Comparison of ENCODE assay signal across 8 cellular contexts in the genomic region with DNA sequence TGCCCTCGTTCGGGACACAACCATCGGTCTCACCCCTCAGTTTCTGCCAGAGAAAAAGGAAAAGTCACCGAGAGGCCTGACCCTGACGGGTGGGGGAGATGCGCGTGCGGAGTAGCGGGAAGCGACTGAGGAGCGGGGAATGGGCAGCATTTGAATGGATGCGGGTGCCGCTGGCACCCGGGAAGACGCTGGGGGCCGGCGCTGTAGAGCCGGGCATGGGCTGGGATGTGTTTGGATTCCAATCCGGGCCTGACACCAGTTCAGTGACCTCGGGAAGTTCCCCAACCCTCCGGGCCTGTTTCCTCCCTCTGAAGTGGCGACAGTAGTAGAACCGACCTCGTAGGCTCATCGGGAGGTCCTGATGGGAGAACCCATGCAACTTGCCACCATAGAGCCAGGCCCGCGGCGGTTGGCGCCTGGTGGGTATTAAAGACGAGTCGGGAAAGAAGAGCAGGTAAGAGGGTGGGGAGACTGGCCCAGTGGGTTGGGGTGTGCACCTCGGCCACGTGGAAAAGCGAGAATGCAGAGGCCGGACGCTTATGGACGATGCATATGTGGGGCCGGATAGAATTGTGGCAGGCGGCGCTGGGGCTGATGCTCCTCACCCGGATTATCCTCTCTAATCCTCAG. TPM values are rescaled to one million over a fixed set of nuclear protein-coding genes. Genes with fewer than 3 reads are reported as not detected.
DNase-seq lines count a peak whose midpoint lies in the region; ATAC-seq and TF ChIP-seq lines count a peak whose summit lies in the region.

No MANE protein-coding gene starts in this region.

- no peaks in the 10 kb centered on the region for H3K36me3 ChIP-seq in esophagus (ENCODE audit: control insufficient read depth in 2 of 2, insufficient read depth in 2 of 2, low read length in 1 of 2)
- no peaks in the 10 kb centered on the region for H3K36me3 ChIP-seq in testis (ENCODE audit: low read depth, missing control alignments)

- peak overlapping the region; percentile 98 for H3K4me3 Mint-ChIP-seq in activated CD4-positive, alpha-beta memory T cell treated with anti-CD3 and anti-CD28 coated beads for 36 hours
- H3K4me3 Mint-ChIP-seq in neural crest cell, result peak overlapping the region; percentile 99

- intact Hi-C loops in activated CD4-positive, alpha-beta memory T cell treated with anti-CD3 and anti-CD28 coated beads for 36 hours (cut with micrococcal nuclease), result loop anchor here (1.0 to 10.0 kb wide), 7 partner anchors 90 to 1992 kb away; partner anchors contain the start of genes CAPZA1, CSDE1, LRIF1 and LRIG2
- intact Hi-C loops in testis (cut with DNase I; ENCODE audit: low total_unique reads), result no loop called here

- H3K4me3 ChIP-seq in esophagus (ENCODE audit: low read depth in 1 of 2, low read length in 2 of 2) (peak overlapping the region; percentile 67 to 84), testis (peak overlapping the region; percentile 84 to 99)

- H3K9me3 ChIP-seq in esophagus (ENCODE audit: control insufficient read depth in 2 of 2, insufficient read depth in 1 of 2, low read depth in 1 of 2, low read length in 1 of 2) (no peaks in the 10 kb centered on the region), testis (no peaks in the 10 kb centered on the region)

- H3K27me3 ChIP-seq in esophagus (ENCODE audit: control insufficient read depth in 1 of 2, insufficient read depth in 2 of 2, low read length in 2 of 2) (no peaks in the 10 kb centered on the region), testis (no peaks in the 10 kb centered on the region)

- no peaks in the 10 kb centered on the region for H3K27me3 Mint-ChIP-seq in activated CD4-positive, alpha-beta memory T cell treated with anti-CD3 and anti-CD28 coated beads for 36 hours
- no peaks in the 10 kb centered on the region for H3K27me3 Mint-ChIP-seq in neural crest cell (ENCODE audit: low read depth)

- peaks cover 59% of the 10 kb centered on the region for H3K4me1 Mint-ChIP-seq in activated CD4-positive, alpha-beta memory T cell treated with anti-CD3 and anti-CD28 coated beads for 36 hours (ENCODE audit: low read depth)
- peaks cover 69% of the 10 kb centered on the region for H3K4me1 Mint-ChIP-seq in neural crest cell

- TF ChIP-seq CTCF in neural crest cell (conservative IDR thresholded peaks at IDR 0.05), result no peak
- no peak for TF ChIP-seq CTCF in testis (IDR thresholded peaks at IDR 0.05)

- peak overlapping the region; percentile 97 for H3K27ac Mint-ChIP-seq in activated CD4-positive, alpha-beta memory T cell treated with anti-CD3 and anti-CD28 coated beads for 36 hours
- H3K27ac Mint-ChIP-seq in neural crest cell (ENCODE audit: unreplicated experiment), result peak overlapping the region; percentile 97

- DNase-seq in activated CD4-positive, CD25-positive, alpha-beta regulatory T cell (lab: John Stamatoyannopoulos, UW), result peak in 3 of 4 experiments; percentile 15 to 48 (median 27)
- DNase-seq in activated CD4-positive, CD25-positive, alpha-beta regulatory T cell treated with anti-CD3 and anti-CD28 coated beads, Interleukin-2, amount 50 U/mL, for 72 hours, result no peak
- peak; percentile 57 for DNase-seq in activated CD4-positive, alpha-beta memory T cell treated with anti-CD3 and anti-CD28 coated beads for 36 hours
- DNase-seq in neural crest cell (ENCODE audit: low read depth, low spot score) (no peak), testis (peak; percentile 58)

- H3K4me1 ChIP-seq in esophagus (ENCODE audit: control insufficient read depth in 2 of 2, insufficient read depth in 2 of 2, low read length in 1 of 2) (peaks cover 0 to 2% of the 10 kb centered on the region in 2 donors), testis (peaks cover 23% of the 10 kb centered on the region)

- POLR2A ChIA-PET in activated CD4-positive, alpha-beta memory T cell treated with anti-CD3 and anti-CD28 coated beads for 36 hours (lab: Charles Lee), result interaction anchor here (0.9 to 1.8 kb wide), 11 partner anchors 11 to 338 kb away, joined by 3 to 9 read pairs (median 4); partner anchors contain the start of genes LRIG2 and MOV10

- no peaks in the 10 kb centered on the region for H3K9me3 Mint-ChIP-seq in activated CD4-positive, alpha-beta memory T cell treated with anti-CD3 and anti-CD28 coated beads for 36 hours
- H3K9me3 Mint-ChIP-seq in neural crest cell, result no peaks in the 10 kb centered on the region

- peak overlapping the region; percentile 86 to 94 for H3K27ac ChIP-seq in esophagus (ENCODE audit: low read depth in 2 of 2, low read length in 1 of 2)
- peak overlapping the region; percentile 75 to 93 for H3K27ac ChIP-seq in testis

- CTCF ChIA-PET in activated CD4-positive, alpha-beta memory T cell treated with anti-CD3 and anti-CD28 coated beads for 36 hours (lab: Charles Lee), result interaction anchor here (0.7 to 2.9 kb wide), 9 partner anchors 19 to 1759 kb away, joined by 3 to 26 read pairs (median 3); partner anchors contain the start of gene LRIG2

- no peak for TF ChIP-seq POLR2A in testis (IDR thresholded peaks at IDR 0.05)

- peaks cover 33% of the 10 kb centered on the region for H3K36me3 Mint-ChIP-seq in activated CD4-positive, alpha-beta memory T cell treated with anti-CD3 and anti-CD28 coated beads for 36 hours
- peaks cover 12% of the 10 kb centered on the region for H3K36me3 Mint-ChIP-seq in neural crest cell (ENCODE audit: low read depth)

- ATAC-seq in HG03439 (IDR thresholded peaks at IDR 0.05; ENCODE audit: unreplicated experiment) (peak; percentile 3), GM19351 (IDR thresholded peaks at IDR 0.05; ENCODE audit: unreplicated experiment) (no peak)

- 1 to 14% methylated on average over 40 to 41 of the region's 41 CpGs for WGBS in esophagus, 2 donors
- 1 to 2% methylated on average over 22 to 41 of the region's 41 CpGs for WGBS in testis, 2 donors

RNA-seq across cellular contexts. Expression of gene SLC16A1, which starts 0.6 kb away (rescaled TPM):
- 10 to 100 TPM; 48.7 to 53.3 TPM for total RNA-seq in activated CD4-positive, alpha-beta memory T cell treated with anti-CD3 and anti-CD28 coated beads for 36 hours
- polyA plus RNA-seq in esophagus (10 to 100 TPM in 1 of 2 donors, 1 to 10 TPM in 1; 7.4 to 13.0 TPM), testis (ENCODE audit: insufficient read depth, low read depth, low replicate concordance) (70.3 TPM)
- total RNA-seq in neural crest cell (113 and 130 TPM in 2 replicates), testis (100 to 1,000 TPM; 102 to 130 TPM)

Comparison
In these comparisons a context has a peak if more than half of its experiments do, and no peak if none do; other contexts are left out.
1. DNase-seq: peak in activated CD4-positive, CD25-positive, alpha-beta regulatory T cell (3 of 4), activated CD4-positive, alpha-beta memory T cell treated with anti-CD3 and anti-CD28 coated beads for 36 hours (single experiment) and testis (single experiment); none in activated CD4-positive, CD25-positive, alpha-beta regulatory T cell treated with anti-CD3 and anti-CD28 coated beads, Interleukin-2, amount 50 U/mL, for 72 hours (single experiment) and neural crest cell (single experiment).